Comparison of ENCODE assay signal across 22 cellular contexts in genomic region chr1:29286194-29286767, GRCh38. TPM values are rescaled to one million over a fixed set of nuclear protein-coding genes. Genes with fewer than 3 reads are reported as not detected.
A peak's percentile ranks its signal among the peaks of the same experiment; 100 is the strongest.
DNase-seq lines count a peak whose midpoint lies in the region; ATAC-seq and TF ChIP-seq lines count a peak whose summit lies in the region.
"Had no signal": no experiment of that assay in that cellular context is flagged by ENCODE, and none has a peak within 500 bp of the region (broad histone marks: within the 10 kb centered on the region; RNA-seq: fewer than 3 reads in every experiment).

No MANE protein-coding gene starts in this region.

- H3K4me3 ChIP-seq in hepatocyte (no peak overlapping the region), H7 (ENCODE audit: insufficient read depth, low read depth, low read length) (no peak overlapping the region)
- H3K4me3 ChIP-seq: Peyer's patch, SJCRH30 had no signal

- H3K4me3 Mint-ChIP-seq in activated T-helper 17 cell treated with anti-CD3 and anti-CD28 coated beads, Interleukin-2, amount 50 U/mL, for 72 hours = no peak overlapping the region
- H3K4me3 Mint-ChIP-seq in stimulated activated effector memory CD8-positive, alpha-beta T cell treated with anti-CD3 and anti-CD28 coated beads, Interleukin-12 subunit alpha, Interleukin-12 subunit beta, amount 100 ng/mL, for 72 hours = no peak overlapping the region
- H3K4me3 Mint-ChIP-seq: CD14-positive monocyte, HFFc6 had no signal

- no peak overlapping the region for H3K27ac ChIP-seq in hepatocyte
- H3K27ac ChIP-seq: 22Rv1, Peyer's patch, SJCRH30 had no signal

- peaks cover 5% of the 10 kb centered on the region for H3K4me1 Mint-ChIP-seq in activated T-helper 17 cell treated with anti-CD3 and anti-CD28 coated beads, Interleukin-2, amount 50 U/mL, for 72 hours
- peaks cover 9% of the 10 kb centered on the region for H3K4me1 Mint-ChIP-seq in stimulated activated effector memory CD8-positive, alpha-beta T cell treated with anti-CD3 and anti-CD28 coated beads, Interleukin-12 subunit alpha, Interleukin-12 subunit beta, amount 100 ng/mL, for 72 hours

- no peaks in the 10 kb centered on the region for H3K9me2 ChIP-seq in hepatocyte (replicated peaks; ENCODE audit: insufficient read depth)

- H3K36me3 Mint-ChIP-seq in activated T-helper 17 cell treated with anti-CD3 and anti-CD28 coated beads, Interleukin-2, amount 50 U/mL, for 72 hours (ENCODE audit: low read depth) = no peaks in the 10 kb centered on the region
- peaks cover 6% of the 10 kb centered on the region for H3K36me3 Mint-ChIP-seq in stimulated activated effector memory CD8-positive, alpha-beta T cell treated with anti-CD3 and anti-CD28 coated beads, Interleukin-12 subunit alpha, Interleukin-12 subunit beta, amount 100 ng/mL, for 72 hours
- H3K36me3 Mint-ChIP-seq: CD14-positive monocyte had no signal

- no peaks in the 10 kb centered on the region for H3K27me3 Mint-ChIP-seq in activated T-helper 17 cell treated with anti-CD3 and anti-CD28 coated beads, Interleukin-2, amount 50 U/mL, for 72 hours

- H3K9me3 Mint-ChIP-seq in activated T-helper 17 cell treated with anti-CD3 and anti-CD28 coated beads, Interleukin-2, amount 50 U/mL, for 72 hours = no peaks in the 10 kb centered on the region
- H3K9me3 Mint-ChIP-seq in stimulated activated effector memory CD8-positive, alpha-beta T cell treated with anti-CD3 and anti-CD28 coated beads, Interleukin-12 subunit alpha, Interleukin-12 subunit beta, amount 100 ng/mL, for 72 hours = no peaks in the 10 kb centered on the region
- H3K9me3 Mint-ChIP-seq: HFFc6 had no signal

- H2AFZ ChIP-seq in hepatocyte = no peak overlapping the region

- H3K4me1 ChIP-seq in hepatocyte (ENCODE audit: insufficient read depth) = no peaks in the 10 kb centered on the region
- H3K4me1 ChIP-seq: Peyer's patch, SJCRH30 had no signal

- H4K20me1 ChIP-seq in hepatocyte (ENCODE audit: insufficient read depth, poor library complexity, severe bottlenecking) = no peaks in the 10 kb centered on the region

- H3K36me3 ChIP-seq in hepatocyte (replicated peaks; ENCODE audit: insufficient read depth, low read depth) (no peaks in the 10 kb centered on the region), H7 (replicated peaks; ENCODE audit: control insufficient read depth, insufficient read depth, low read length) (no peaks in the 10 kb centered on the region; the same call in none of the 2 replicates)
- H3K36me3 ChIP-seq: Peyer's patch, SJCRH30 had no signal

- no peak for ATAC-seq in activated T-helper 17 cell treated with anti-CD3 and anti-CD28 coated beads, Interleukin-2, amount 50 U/mL, for 72 hours (replicated peaks)
- ATAC-seq in stimulated activated effector memory CD8-positive, alpha-beta T cell treated with anti-CD3 and anti-CD28 coated beads, Interleukin-12 subunit alpha, Interleukin-12 subunit beta, amount 100 ng/mL, for 72 hours = no peak

- peak overlapping the region; percentile 42 for H3K27ac Mint-ChIP-seq in activated T-helper 17 cell treated with anti-CD3 and anti-CD28 coated beads, Interleukin-2, amount 50 U/mL, for 72 hours
- H3K27ac Mint-ChIP-seq in stimulated activated effector memory CD8-positive, alpha-beta T cell treated with anti-CD3 and anti-CD28 coated beads, Interleukin-12 subunit alpha, Interleukin-12 subunit beta, amount 100 ng/mL, for 72 hours = peak overlapping the region; percentile 48
- H3K27ac Mint-ChIP-seq: HFFc6 had no signal

- peak; percentile 61 for DNase-seq in activated effector memory CD4-positive, alpha-beta T cell treated with anti-CD3 and anti-CD28 coated beads, Interleukin-2, amount 50 U/mL, for 16 hours
- DNase-seq in activated effector memory CD4-positive, alpha-beta T cell treated with Interleukin-2 at 50 U/mL for 16 hours = no peak
- DNase-seq in hepatocyte (ENCODE audit: low spot score) (peak; percentile 3), germinal center (ENCODE audit: low spot score) (no peak), H7 (no peak), NCI-H510A treated with DMSO at 0.1 percent for 48 hours (lab: John Stamatoyannopoulos, UW) (no peak)
- no peak for DNase-seq in stimulated activated effector memory CD8-positive, alpha-beta T cell treated with anti-CD3 and anti-CD28 coated beads, Interleukin-12 subunit alpha, Interleukin-12 subunit beta, amount 100 ng/mL, for 72 hours (ENCODE audit: low spot score in 2 of 2)
- DNase-seq: DMS53, GDM1, HFFc6, KG1, NCI-H1105, NCI-H146, NCI-H2029 treated with DMSO at 0.1 percent for 48 hours, NCI-H2171, NCI-H345, NCI-H524 treated with DMSO at 0.1 percent for 48 hours, Peyer's patch, SJCRH30 had no signal

- H3K9me3 ChIP-seq in hepatocyte (ENCODE audit: low read depth) = no peaks in the 10 kb centered on the region
- H3K9me3 ChIP-seq: Peyer's patch, SJCRH30 had no signal

- no peaks in the 10 kb centered on the region for H3K27me3 ChIP-seq in hepatocyte
- no peaks in the 10 kb centered on the region for H3K27me3 ChIP-seq in H7 (ENCODE audit: control insufficient read depth, insufficient read depth, low read length)
- H3K27me3 ChIP-seq: Peyer's patch, SJCRH30 had no signal

- no peaks in the 10 kb centered on the region for H3K79me2 ChIP-seq in hepatocyte

- WGBS in hepatocyte (ENCODE audit: low lambda C conversion rate, missing lambda C conversion rate) = 97% methylated on average over 4 of the region's 4 CpGs

- no peak overlapping the region for H3K4me2 ChIP-seq in hepatocyte

- TF ChIP-seq CTCF in hepatocyte (IDR thresholded peaks at IDR 0.05; ENCODE audit: poor library complexity) = no peak

RNA-seq across cellular contexts. Expression of gene PTPRU, which starts 50.0 kb away (rescaled TPM):
- total RNA-seq in activated T-helper 17 cell treated with anti-CD3 and anti-CD28 coated beads, Interleukin-2, amount 50 U/mL, for 72 hours = 1 to 10 TPM in 1 of 2 donors, under 1 TPM in 1; 0.99 to 2.1 TPM
- 29.6 and 34.3 TPM in 2 replicates for total RNA-seq in hepatocyte
- polyA plus RNA-seq in hepatocyte = 29.9 and 38.7 TPM in 2 replicates
- 24.6 and 28.6 TPM in 2 replicates for total RNA-seq in H7 (2014; rRNA removed; shearing (Covaris generic))

RNA-seq across cellular contexts. Expression of gene MECR, which starts 55.5 kb away (rescaled TPM):
- 10 to 100 TPM; 21.0 to 38.3 TPM for total RNA-seq in activated T-helper 17 cell treated with anti-CD3 and anti-CD28 coated beads, Interleukin-2, amount 50 U/mL, for 72 hours
- total RNA-seq in hepatocyte = 10.8 and 14.2 TPM in 2 replicates
- 32.6 and 35.2 TPM in 2 replicates for polyA plus RNA-seq in hepatocyte
- 62.1 and 71.1 TPM in 2 replicates for total RNA-seq in H7 (2014; rRNA removed; shearing (Covaris generic))

Comparison
In these comparisons a context has a peak if more than half of its experiments do, and no peak if none do; other contexts are left out.
1. DNase-seq: peak in activated effector memory CD4-positive, alpha-beta T cell treated with anti-CD3 and anti-CD28 coated beads, Interleukin-2, amount 50 U/mL, for 16 hours (single experiment) and hepatocyte (single experiment); none in activated effector memory CD4-positive, alpha-beta T cell treated with Interleukin-2 at 50 U/mL for 16 hours (single experiment), stimulated activated effector memory CD8-positive, alpha-beta T cell treated with anti-CD3 and anti-CD28 coated beads, Interleukin-12 subunit alpha, Interleukin-12 subunit beta, amount 100 ng/mL, for 72 hours (0 of 2), germinal center (single experiment), H7 (single experiment) and NCI-H510A treated with DMSO at 0.1 percent for 48 hours (single experiment).